In the genomic region with DNA sequence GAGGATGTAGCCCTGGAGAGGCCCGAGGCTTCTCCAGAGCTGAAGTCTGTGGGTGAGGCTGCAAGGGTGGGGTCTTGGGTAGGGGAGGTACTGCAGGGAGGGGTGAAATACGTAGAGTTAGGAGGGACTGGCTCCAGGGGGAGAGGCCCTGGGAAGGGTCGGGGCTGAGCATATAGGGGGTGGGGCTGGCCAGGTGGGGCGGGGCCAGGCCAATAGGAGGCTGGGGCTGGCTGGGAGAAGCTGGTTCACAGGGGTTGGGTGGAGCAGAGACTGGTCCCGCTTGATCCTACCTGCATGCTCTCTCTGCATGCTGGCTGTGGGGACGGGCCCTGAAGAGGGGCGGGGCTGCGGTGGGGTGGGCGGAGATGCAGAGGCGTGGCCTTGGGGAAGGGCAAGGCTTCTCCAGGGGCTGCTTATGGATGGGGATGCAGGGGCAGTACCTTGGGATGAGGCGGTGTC, we compare ENCODE assay signal across 8 cellular contexts. TPM values are rescaled to one million over a fixed set of nuclear protein-coding genes. Genes with fewer than 3 reads are reported as not detected.
DNase-seq lines count a peak whose midpoint lies in the region; ATAC-seq and TF ChIP-seq lines count a peak whose summit lies in the region.

No MANE protein-coding gene starts in this region.

- DNase-seq in DMS 273 (lab: John Stamatoyannopoulos, UW; ENCODE audit: unreplicated experiment) (peak; percentile 73), DMS 273 treated with DMSO at 0.1 percent for 48 hours (lab: John Stamatoyannopoulos, UW) (no peak), OCI-LY7 (ENCODE audit: low spot score) (peak; percentile 74), lung (ENCODE audit: low spot score) (peak; percentile 48), GF-D8 (lab: John Stamatoyannopoulos, UW) (no peak)
- DNase-seq in activated naive CD4-positive, alpha-beta T cell treated with anti-CD3 and anti-CD28 coated beads for 36 hours = peak; percentile 64

- H3K4me1 Mint-ChIP-seq in activated naive CD4-positive, alpha-beta T cell treated with anti-CD3 and anti-CD28 coated beads for 36 hours (ENCODE audit: low read depth) = peaks cover 9% of the 10 kb centered on the region

- WGBS in lung, 2 donors = 4 to 5% methylated on average over 9 to 11 of the region's 11 CpGs

- no TSS peak for BruUV-seq in OCI-LY7 (replicated peaks; lab: Mats Ljungman, UMichigan)

- H3K4me2 ChIP-seq in OCI-LY7 (ENCODE audit: low read length) = peak overlapping the region; percentile 69

- H3K36me3 ChIP-seq in OCI-LY7 (ENCODE audit: insufficient read depth, low read length) (no peaks in the 10 kb centered on the region), lung (ENCODE audit: control insufficient read depth in 2 of 2, insufficient read depth in 2 of 2, low read length in 2 of 2) (no peaks in the 10 kb centered on the region)

- peaks cover 7% of the 10 kb centered on the region for H3K9me3 Mint-ChIP-seq in activated naive CD4-positive, alpha-beta T cell treated with anti-CD3 and anti-CD28 coated beads for 36 hours

- H2AFZ ChIP-seq in OCI-LY7 (ENCODE audit: low read length) = peak overlapping the region; percentile 70

- H3K4me1 ChIP-seq in OCI-LY7 (ENCODE audit: insufficient read depth, low read length, poor library complexity, severe bottlenecking) (peaks cover 19% of the 10 kb centered on the region), lung (ENCODE audit: control insufficient read depth in 2 of 2, insufficient read depth in 2 of 2, low read length in 2 of 2) (no peaks in the 10 kb centered on the region)

- H4K20me1 ChIP-seq in OCI-LY7 (ENCODE audit: insufficient read depth, low read length) = no peaks in the 10 kb centered on the region

- H3K27me3 ChIP-seq in lung (ENCODE audit: control insufficient read depth, insufficient read depth) = peaks cover 4% of the 10 kb centered on the region

- CTCF ChIA-PET in OCI-LY7 (lab: Charles Lee; ENCODE audit: unreplicated experiment) = interaction anchor here (0.5 to 1.3 kb wide), 8 partner anchors 9 to 1146 kb away, joined by 3 to 10 read pairs (median 4); no protein-coding TSS in a partner anchor
- CTCF ChIA-PET in activated naive CD4-positive, alpha-beta T cell treated with anti-CD3 and anti-CD28 coated beads for 36 hours (lab: Charles Lee) = interaction anchor here (0.6 to 1.0 kb wide), 3 partner anchors 12 to 297 kb away, joined by 3 read pairs; no protein-coding TSS in a partner anchor

- peak overlapping the region; percentile 14 for H3K4me3 Mint-ChIP-seq in activated naive CD4-positive, alpha-beta T cell treated with anti-CD3 and anti-CD28 coated beads for 36 hours

- H3K27ac ChIP-seq in OCI-LY7 (ENCODE audit: low read depth, low read length, poor library complexity, severe bottlenecking) (no peak overlapping the region), lung (ENCODE audit: low read depth in 1 of 2, low read length in 1 of 2) (no peak overlapping the region)

- no peaks in the 10 kb centered on the region for H3K36me3 Mint-ChIP-seq in activated naive CD4-positive, alpha-beta T cell treated with anti-CD3 and anti-CD28 coated beads for 36 hours (ENCODE audit: low read depth)

- no peaks in the 10 kb centered on the region for H3K9me2 ChIP-seq in OCI-LY7 (ENCODE audit: insufficient read depth, low read length)

- H3K79me2 ChIP-seq in OCI-LY7 (ENCODE audit: insufficient read depth, low read depth, low read length) = no peaks in the 10 kb centered on the region

- H3K9me3 ChIP-seq in OCI-LY7 (ENCODE audit: low read length) (no peaks in the 10 kb centered on the region), lung (ENCODE audit: control insufficient read depth in 2 of 2, insufficient read depth in 1 of 2, low read length in 1 of 2) (peaks cover 5 to 22% of the 10 kb centered on the region in 2 donors)

- peak overlapping the region; percentile 58 for H3K4me3 ChIP-seq in OCI-LY7 (ENCODE audit: low read depth, low read length, poor library complexity, severe bottlenecking)
- no peak overlapping the region for H3K4me3 ChIP-seq in lung

- H3K27ac Mint-ChIP-seq in activated naive CD4-positive, alpha-beta T cell treated with anti-CD3 and anti-CD28 coated beads for 36 hours = no peak overlapping the region

- intact Hi-C loops in OCI-LY7 (cut with micrococcal nuclease; ENCODE audit: unreplicated experiment) = loop anchor here (1.0 kb wide), 1 partner anchor 159 kb away; no protein-coding TSS in a partner anchor
- intact Hi-C loops in activated naive CD4-positive, alpha-beta T cell treated with anti-CD3 and anti-CD28 coated beads for 36 hours (cut with micrococcal nuclease) = loop anchor here (1.0 kb wide), 1 partner anchor 9 kb away; no protein-coding TSS in a partner anchor

- POLR2A ChIA-PET in OCI-LY7 (lab: Charles Lee) = interaction anchor here (0.8 to 0.9 kb wide), 2 partner anchors 26 to 63 kb away, joined by 3 read pairs; no protein-coding TSS in a partner anchor

- no peak for TF ChIP-seq CTCF in OCI-LY7 (conservative IDR thresholded peaks at IDR 0.05; ENCODE audit: low read length)
- no peak for TF ChIP-seq CTCF in lung (IDR thresholded peaks at IDR 0.05; ENCODE audit: control extremely low read depth, extremely low read depth)

- ATAC-seq in lung (ENCODE audit: insufficient read depth, low FRiP score) (peak; percentile 3), HG02884 (IDR thresholded peaks at IDR 0.05; ENCODE audit: unreplicated experiment) (no peak), HG03139 (IDR thresholded peaks at IDR 0.05; ENCODE audit: unreplicated experiment) (no peak)

- H3K27me3 Mint-ChIP-seq in activated naive CD4-positive, alpha-beta T cell treated with anti-CD3 and anti-CD28 coated beads for 36 hours (ENCODE audit: low read depth) = peaks cover 10% of the 10 kb centered on the region

RNA-seq across cellular contexts. Expression of a gene that starts 51.9 kb away (rescaled TPM):
- total RNA-seq in OCI-LY7 (2014; rRNA removed; shearing (Covaris generic)) = 0.13 TPM in 1 of 2 replicates, not detected in the other
- total RNA-seq in OCI-LY7 (2022) = not detected in 2 replicates
- not detected for total RNA-seq in activated naive CD4-positive, alpha-beta T cell treated with anti-CD3 and anti-CD28 coated beads for 36 hours
- total RNA-seq in lung = under 1 TPM in 1 of 2 donors, not detected in 1; 0.12 TPM
- polyA plus RNA-seq in lung = under 1 TPM; 0.08 to 0.14 TPM

Comparison
In these comparisons a context has a peak if more than half of its experiments do, and no peak if none do; other contexts are left out.
1. DNase-seq: peak in DMS 273 (single experiment), OCI-LY7 (single experiment), activated naive CD4-positive, alpha-beta T cell treated with anti-CD3 and anti-CD28 coated beads for 36 hours (single experiment) and lung (single experiment); none in DMS 273 treated with DMSO at 0.1 percent for 48 hours (single experiment) and GF-D8 (single experiment).